Comparison of ENCODE assay signal across 2 cellular contexts in the genomic region with DNA sequence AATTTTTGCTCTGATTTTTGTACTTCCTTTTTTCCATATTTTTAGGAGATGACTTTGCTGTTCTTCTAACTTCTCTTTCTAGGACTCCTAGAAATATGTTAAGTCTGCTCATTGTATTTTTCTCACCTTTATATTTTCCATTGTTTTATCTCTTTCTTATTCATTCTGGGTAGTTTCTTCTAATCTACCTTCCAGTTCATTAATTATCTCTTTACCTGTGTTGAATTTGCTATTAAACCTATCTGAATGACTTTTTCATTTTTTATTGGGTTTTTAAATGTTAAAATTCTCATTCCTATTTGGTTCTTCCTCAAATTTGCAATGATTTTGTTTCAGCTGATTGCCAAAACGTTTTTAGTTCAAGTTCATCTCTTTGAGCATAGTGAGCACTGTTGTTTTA.
A peak's percentile ranks its signal among the peaks of the same experiment; 100 is the strongest.
TF ChIP-seq lines count a peak whose summit lies in the region.

No MANE protein-coding gene starts in this region.

TF ChIP-seq in SK-N-SH treated with all-trans-retinoic acid at 6 μM for 48 hours, 23 proteins besides CTCF, POLR2A, EP300 and RAD21 (continued from another document):
- TF ChIP-seq TSHZ2 (CRISPR knock-in tag; IDR thresholded peaks at IDR 0.05) (no peak), ZFP30 (CRISPR knock-in tag; IDR thresholded peaks at IDR 0.05) (peak; percentile 94), PATZ1 (CRISPR knock-in tag; IDR thresholded peaks at IDR 0.05; ENCODE audit: borderline replicate concordance) (no peak), TOX (CRISPR knock-in tag; IDR thresholded peaks at IDR 0.05; ENCODE audit: borderline replicate concordance) (no peak), OSR1 (CRISPR knock-in tag; IDR thresholded peaks at IDR 0.05) (no peak), CSRNP3 (CRISPR knock-in tag; IDR thresholded peaks at IDR 0.05) (no peak), ESRRG (CRISPR knock-in tag; IDR thresholded peaks at IDR 0.05) (no peak)

TF ChIP-seq in SK-N-SH, 30 proteins besides CTCF, POLR2A, EP300 and RAD21 (continued from another document):
- TF ChIP-seq, protein P1, sequence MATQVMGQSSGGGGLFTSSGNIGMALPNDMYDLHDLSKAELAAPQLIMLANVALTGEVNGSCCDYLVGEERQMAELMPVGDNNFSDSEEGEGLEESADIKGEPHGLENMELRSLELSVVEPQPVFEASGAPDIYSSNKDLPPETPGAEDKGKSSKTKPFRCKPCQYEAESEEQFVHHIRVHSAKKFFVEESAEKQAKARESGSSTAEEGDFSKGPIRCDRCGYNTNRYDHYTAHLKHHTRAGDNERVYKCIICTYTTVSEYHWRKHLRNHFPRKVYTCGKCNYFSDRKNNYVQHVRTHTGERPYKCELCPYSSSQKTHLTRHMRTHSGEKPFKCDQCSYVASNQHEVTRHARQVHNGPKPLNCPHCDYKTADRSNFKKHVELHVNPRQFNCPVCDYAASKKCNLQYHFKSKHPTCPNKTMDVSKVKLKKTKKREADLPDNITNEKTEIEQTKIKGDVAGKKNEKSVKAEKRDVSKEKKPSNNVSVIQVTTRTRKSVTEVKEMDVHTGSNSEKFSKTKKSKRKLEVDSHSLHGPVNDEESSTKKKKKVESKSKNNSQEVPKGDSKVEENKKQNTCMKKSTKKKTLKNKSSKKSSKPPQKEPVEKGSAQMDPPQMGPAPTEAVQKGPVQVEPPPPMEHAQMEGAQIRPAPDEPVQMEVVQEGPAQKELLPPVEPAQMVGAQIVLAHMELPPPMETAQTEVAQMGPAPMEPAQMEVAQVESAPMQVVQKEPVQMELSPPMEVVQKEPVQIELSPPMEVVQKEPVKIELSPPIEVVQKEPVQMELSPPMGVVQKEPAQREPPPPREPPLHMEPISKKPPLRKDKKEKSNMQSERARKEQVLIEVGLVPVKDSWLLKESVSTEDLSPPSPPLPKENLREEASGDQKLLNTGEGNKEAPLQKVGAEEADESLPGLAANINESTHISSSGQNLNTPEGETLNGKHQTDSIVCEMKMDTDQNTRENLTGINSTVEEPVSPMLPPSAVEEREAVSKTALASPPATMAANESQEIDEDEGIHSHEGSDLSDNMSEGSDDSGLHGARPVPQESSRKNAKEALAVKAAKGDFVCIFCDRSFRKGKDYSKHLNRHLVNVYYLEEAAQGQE (IDR thresholded peaks at IDR 0.05; ENCODE audit: low read depth, low read length): no peak
- TF ChIP-seq FOSL2 (IDR thresholded peaks at IDR 0.05; ENCODE audit: borderline replicate concordance, low read depth): no peak
- TF ChIP-seq MXI1 (IDR thresholded peaks at IDR 0.05; ENCODE audit: low read depth, low read length): no peak
- TF ChIP-seq, protein P2, sequence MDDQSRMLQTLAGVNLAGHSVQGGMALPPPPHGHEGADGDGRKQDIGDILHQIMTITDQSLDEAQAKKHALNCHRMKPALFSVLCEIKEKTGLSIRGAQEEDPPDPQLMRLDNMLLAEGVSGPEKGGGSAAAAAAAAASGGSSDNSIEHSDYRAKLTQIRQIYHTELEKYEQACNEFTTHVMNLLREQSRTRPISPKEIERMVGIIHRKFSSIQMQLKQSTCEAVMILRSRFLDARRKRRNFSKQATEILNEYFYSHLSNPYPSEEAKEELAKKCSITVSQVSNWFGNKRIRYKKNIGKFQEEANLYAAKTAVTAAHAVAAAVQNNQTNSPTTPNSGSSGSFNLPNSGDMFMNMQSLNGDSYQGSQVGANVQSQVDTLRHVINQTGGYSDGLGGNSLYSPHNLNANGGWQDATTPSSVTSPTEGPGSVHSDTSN (IDR thresholded peaks at IDR 0.05): no peak
- no peak for TF ChIP-seq GABPA (IDR thresholded peaks at IDR 0.05; ENCODE audit: low read depth)
- TF ChIP-seq, protein P3, sequence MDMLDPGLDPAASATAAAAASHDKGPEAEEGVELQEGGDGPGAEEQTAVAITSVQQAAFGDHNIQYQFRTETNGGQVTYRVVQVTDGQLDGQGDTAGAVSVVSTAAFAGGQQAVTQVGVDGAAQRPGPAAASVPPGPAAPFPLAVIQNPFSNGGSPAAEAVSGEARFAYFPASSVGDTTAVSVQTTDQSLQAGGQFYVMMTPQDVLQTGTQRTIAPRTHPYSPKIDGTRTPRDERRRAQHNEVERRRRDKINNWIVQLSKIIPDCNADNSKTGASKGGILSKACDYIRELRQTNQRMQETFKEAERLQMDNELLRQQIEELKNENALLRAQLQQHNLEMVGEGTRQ (IDR thresholded peaks at IDR 0.05; ENCODE audit: borderline replicate concordance, low read depth, low read length): no peak
- no peak for TF ChIP-seq NFIC (IDR thresholded peaks at IDR 0.05; ENCODE audit: borderline replicate concordance)
- TF ChIP-seq GATA2 (CRISPR knock-in tag; IDR thresholded peaks at IDR 0.05): no peak
- TF ChIP-seq YY1 (IDR thresholded peaks at IDR 0.05; ENCODE audit: low read depth): no peak
- TF ChIP-seq RFX5 (IDR thresholded peaks at IDR 0.05; ENCODE audit: low read length): no peak
- TF ChIP-seq POLR2AphosphoS5 (IDR thresholded peaks at IDR 0.05; ENCODE audit: low read depth, low read length): no peak
- no peak for TF ChIP-seq EZH2phosphoT487 (IDR thresholded peaks at IDR 0.05; ENCODE audit: borderline replicate concordance, low read depth)
